ENCODE assay signal across 9 cellular contexts in the genomic region with DNA sequence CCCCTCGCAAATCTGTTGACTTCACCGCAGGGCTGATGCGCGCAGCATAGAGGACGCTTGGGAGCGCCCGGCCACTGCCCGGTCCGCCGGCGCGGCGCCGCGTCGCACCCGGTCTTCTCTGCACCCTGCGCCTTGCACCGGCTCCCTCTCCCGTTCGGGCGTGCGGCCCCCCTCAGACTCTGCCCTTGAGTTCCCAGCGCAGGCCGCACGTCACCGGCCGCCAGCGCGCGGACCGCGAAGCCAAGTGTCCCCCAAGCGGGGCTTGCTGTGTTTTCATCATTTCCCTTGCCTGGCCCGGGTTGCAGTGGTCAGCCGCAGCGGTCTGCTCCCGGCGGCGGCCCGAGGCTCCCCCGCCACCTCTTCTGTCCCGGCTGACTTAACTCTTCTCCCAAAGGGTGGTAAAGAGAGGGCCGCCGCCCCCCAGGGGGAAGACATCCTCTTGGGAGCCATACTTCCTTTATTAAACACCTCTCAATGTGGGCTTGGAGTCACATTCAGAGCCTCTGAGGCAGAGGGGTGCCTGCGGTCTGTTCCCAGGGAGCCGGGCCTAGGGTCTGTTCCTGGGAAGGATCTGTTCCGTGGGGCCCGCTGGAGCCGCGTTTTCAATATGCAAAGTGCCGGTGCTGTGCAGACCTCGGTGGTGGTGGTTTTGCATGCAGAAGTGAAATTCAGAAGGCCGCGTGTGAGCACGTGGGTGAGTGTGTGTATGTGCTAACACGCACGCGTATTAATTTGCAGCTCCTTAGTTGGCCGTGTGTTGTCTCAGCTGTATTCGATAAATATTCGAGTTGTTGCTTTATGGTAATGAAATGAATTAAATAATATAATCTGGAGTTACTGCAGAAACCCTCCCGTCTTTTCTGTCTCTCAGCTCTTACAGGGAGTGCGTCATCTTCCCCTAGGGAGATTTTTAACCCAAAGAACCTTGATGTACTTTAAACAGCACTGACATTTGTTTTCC. TPM values are rescaled to one million over a fixed set of nuclear protein-coding genes. Genes with fewer than 3 reads are reported as not detected.
DNase-seq lines count a peak whose midpoint lies in the region; ATAC-seq and TF ChIP-seq lines count a peak whose summit lies in the region.
"Had no signal": no experiment of that assay in that cellular context is flagged by ENCODE, and none has a peak within 500 bp of the region (broad histone marks: within the 10 kb centered on the region; RNA-seq: fewer than 3 reads in every experiment).

No MANE protein-coding gene starts in this region.

- CTCF ChIA-PET in A673 (lab: Charles Lee): no interaction called here
- CTCF ChIA-PET in activated naive CD4-positive, alpha-beta T cell treated with anti-CD3 and anti-CD28 coated beads for 36 hours (lab: Charles Lee): interaction anchor here (0.5 kb wide), 1 partner anchor 12 kb away, joined by 3 read pairs; no protein-coding TSS in a partner anchor

- intact Hi-C loops in A673 (cut with micrococcal nuclease; ENCODE audit: unreplicated experiment): no loop called here
- intact Hi-C loops in activated naive CD4-positive, alpha-beta T cell treated with anti-CD3 and anti-CD28 coated beads for 36 hours (cut with micrococcal nuclease): no loop called here

- H3K9me3 Mint-ChIP-seq in stimulated activated naive CD8-positive, alpha-beta T cell treated with anti-CD3 and anti-CD28 coated beads, Interleukin-15, amount 100 ng/mL, for 72 hours: no peaks in the 10 kb centered on the region
- peaks cover 1% of the 10 kb centered on the region for H3K9me3 Mint-ChIP-seq in activated naive CD8-positive, alpha-beta T cell treated with anti-CD3 and anti-CD28 coated beads for 36 hours
- H3K9me3 Mint-ChIP-seq in activated naive CD4-positive, alpha-beta T cell treated with anti-CD3 and anti-CD28 coated beads for 36 hours: peaks cover 3% of the 10 kb centered on the region

- H3K27me3 ChIP-seq in cardiac muscle cell (no peaks in the 10 kb centered on the region), A673 (replicated peaks; ENCODE audit: insufficient read depth, low read depth, low read length, poor library complexity) (no peaks in the 10 kb centered on the region)
- H3K27me3 ChIP-seq: spleen had no signal

- no peak overlapping the region for H3K27ac Mint-ChIP-seq in stimulated activated naive CD8-positive, alpha-beta T cell treated with anti-CD3 and anti-CD28 coated beads, Interleukin-15, amount 100 ng/mL, for 72 hours
- no peak overlapping the region for H3K27ac Mint-ChIP-seq in activated naive CD8-positive, alpha-beta T cell treated with anti-CD3 and anti-CD28 coated beads for 36 hours
- no peak overlapping the region for H3K27ac Mint-ChIP-seq in activated naive CD4-positive, alpha-beta T cell treated with anti-CD3 and anti-CD28 coated beads for 36 hours

- TF ChIP-seq CTCF in cardiac muscle cell (IDR thresholded peaks at IDR 0.05; ENCODE audit: low read depth, low read length) (peak; percentile 8), A673 (conservative IDR thresholded peaks at IDR 0.05; ENCODE audit: low read depth, low read length) (no peak), omental fat pad (IDR thresholded peaks at IDR 0.05) (no peak)

- H3K27me3 Mint-ChIP-seq in stimulated activated naive CD8-positive, alpha-beta T cell treated with anti-CD3 and anti-CD28 coated beads, Interleukin-15, amount 100 ng/mL, for 72 hours: no peaks in the 10 kb centered on the region
- H3K27me3 Mint-ChIP-seq in activated naive CD8-positive, alpha-beta T cell treated with anti-CD3 and anti-CD28 coated beads for 36 hours: no peaks in the 10 kb centered on the region
- H3K27me3 Mint-ChIP-seq in activated naive CD4-positive, alpha-beta T cell treated with anti-CD3 and anti-CD28 coated beads for 36 hours (ENCODE audit: low read depth): no peaks in the 10 kb centered on the region

- H3K9me3 ChIP-seq in cardiac muscle cell (ENCODE audit: low read depth): no peaks in the 10 kb centered on the region
- H3K9me3 ChIP-seq in A673 (ENCODE audit: low read depth, low read length, poor library complexity, severe bottlenecking): no peaks in the 10 kb centered on the region

- DNase-seq in stimulated activated naive CD8-positive, alpha-beta T cell treated with anti-CD3 and anti-CD28 coated beads, Interleukin-15, amount 100 ng/mL, for 72 hours: no peak
- DNase-seq in stimulated activated naive CD8-positive, alpha-beta T cell treated with anti-CD3 and anti-CD28 coated beads, Interleukin-15, Interleukin-2, amounts not matched to agents 100 U/mL and 50 U/mL, for 24 hours: no peak
- peak; percentile 59 to 84 for DNase-seq in cardiac muscle cell (ENCODE audit: low read depth in 1 of 2, low spot score in 1 of 2)
- peak; percentile 33 for DNase-seq in occipital lobe (lab: John Stamatoyannopoulos, UW)
- no peak for DNase-seq in activated naive CD8-positive, alpha-beta T cell treated with anti-CD3 and anti-CD28 coated beads for 36 hours
- no peak for DNase-seq in A673 (ENCODE audit: low spot score)
- DNase-seq in activated naive CD4-positive, alpha-beta T cell treated with anti-CD3 and anti-CD28 coated beads for 36 hours: no peak
- DNase-seq in omental fat pad (ENCODE audit: low spot score): no peak
- DNase-seq: spleen had no signal

- H3K4me3 ChIP-seq in cardiac muscle cell (peak overlapping the region; percentile 7), A673 (ENCODE audit: low read depth, low read length, poor library complexity, severe bottlenecking) (no peak overlapping the region)

- no peaks in the 10 kb centered on the region for H3K36me3 ChIP-seq in cardiac muscle cell
- peaks cover 7% of the 10 kb centered on the region for H3K36me3 ChIP-seq in A673 (ENCODE audit: insufficient read depth, low read length, poor library complexity, severe bottlenecking)

- no TSS peak for BruUV-seq in A673 (replicated peaks; lab: Mats Ljungman, UMichigan)

- no peak overlapping the region for H3K4me3 Mint-ChIP-seq in stimulated activated naive CD8-positive, alpha-beta T cell treated with anti-CD3 and anti-CD28 coated beads, Interleukin-15, amount 100 ng/mL, for 72 hours
- H3K4me3 Mint-ChIP-seq in activated naive CD8-positive, alpha-beta T cell treated with anti-CD3 and anti-CD28 coated beads for 36 hours: no peak overlapping the region
- no peak overlapping the region for H3K4me3 Mint-ChIP-seq in activated naive CD4-positive, alpha-beta T cell treated with anti-CD3 and anti-CD28 coated beads for 36 hours

- H3K27ac ChIP-seq in cardiac muscle cell (peak overlapping the region; percentile 27), A673 (ENCODE audit: low read depth, low read length, poor library complexity, severe bottlenecking) (no peak overlapping the region)
- H3K27ac ChIP-seq: spleen had no signal

- peak; percentile 64 for ATAC-seq in stimulated activated naive CD8-positive, alpha-beta T cell treated with anti-CD3 and anti-CD28 coated beads, Interleukin-15, amount 100 ng/mL, for 72 hours
- no peak for ATAC-seq in stimulated activated naive CD8-positive, alpha-beta T cell treated with anti-CD3 and anti-CD28 coated beads, Interleukin-15, Interleukin-2, amounts not matched to agents 100 U/mL and 50 U/mL, for 24 hours
- ATAC-seq in omental fat pad (ENCODE audit: low FRiP score): no peak

- POLR2A ChIA-PET in A673 (lab: Charles Lee; ENCODE audit: low non-redundant PET): no interaction called here

- H3K4me1 Mint-ChIP-seq in stimulated activated naive CD8-positive, alpha-beta T cell treated with anti-CD3 and anti-CD28 coated beads, Interleukin-15, amount 100 ng/mL, for 72 hours: no peaks in the 10 kb centered on the region
- H3K4me1 Mint-ChIP-seq in activated naive CD8-positive, alpha-beta T cell treated with anti-CD3 and anti-CD28 coated beads for 36 hours: no peaks in the 10 kb centered on the region
- H3K4me1 Mint-ChIP-seq in activated naive CD4-positive, alpha-beta T cell treated with anti-CD3 and anti-CD28 coated beads for 36 hours (ENCODE audit: low read depth): no peaks in the 10 kb centered on the region

- no peaks in the 10 kb centered on the region for H3K36me3 Mint-ChIP-seq in activated naive CD8-positive, alpha-beta T cell treated with anti-CD3 and anti-CD28 coated beads for 36 hours
- H3K36me3 Mint-ChIP-seq in activated naive CD4-positive, alpha-beta T cell treated with anti-CD3 and anti-CD28 coated beads for 36 hours (ENCODE audit: low read depth): no peaks in the 10 kb centered on the region

- H3K4me1 ChIP-seq in cardiac muscle cell (ENCODE audit: low read depth) (peaks cover 51% of the 10 kb centered on the region), A673 (ENCODE audit: insufficient read depth, low read length, poor library complexity, severe bottlenecking) (peaks cover 11% of the 10 kb centered on the region)

RNA-seq across cellular contexts. Expression of a gene that starts 17.6 kb away (rescaled TPM):
- 147 and 182 TPM in 2 replicates for total RNA-seq in cardiac muscle cell
- 43.5 and 54.5 TPM in 2 replicates for polyA plus RNA-seq in cardiac muscle cell
- 169 TPM for total RNA-seq in occipital lobe
- under 1 TPM in 1 of 2 experiments, not detected in 1; 0.04 TPM for total RNA-seq in activated naive CD8-positive, alpha-beta T cell treated with anti-CD3 and anti-CD28 coated beads for 36 hours
- total RNA-seq in A673 (2021): 51.5 and 63.0 TPM in 2 replicates
- under 1 TPM; 0.27 to 0.31 TPM for total RNA-seq in activated naive CD4-positive, alpha-beta T cell treated with anti-CD3 and anti-CD28 coated beads for 36 hours
- 10 to 100 TPM; 33.3 to 61.8 (median 56.2) TPM for total RNA-seq in omental fat pad

Comparison
In these comparisons a context has a peak if more than half of its experiments do, and no peak if none do; other contexts are left out.
1. DNase-seq: peak in cardiac muscle cell (2 of 2) and occipital lobe (single experiment); none in stimulated activated naive CD8-positive, alpha-beta T cell treated with anti-CD3 and anti-CD28 coated beads, Interleukin-15, amount 100 ng/mL, for 72 hours (0 of 2), stimulated activated naive CD8-positive, alpha-beta T cell treated with anti-CD3 and anti-CD28 coated beads, Interleukin-15, Interleukin-2, amounts not matched to agents 100 U/mL and 50 U/mL, for 24 hours (single experiment), activated naive CD8-positive, alpha-beta T cell treated with anti-CD3 and anti-CD28 coated beads for 36 hours (single experiment), A673 (single experiment), activated naive CD4-positive, alpha-beta T cell treated with anti-CD3 and anti-CD28 coated beads for 36 hours (single experiment) and omental fat pad (single experiment).
2. RNA of a gene that starts 17.6 kb away (total RNA-seq): 147 to 182 TPM in cardiac muscle cell, 169 TPM in occipital lobe (single experiment), 33.3 to 61.8 TPM in omental fat pad and 51.5 to 63.0 TPM in A673; 0.27 to 0.31 TPM in activated naive CD4-positive, alpha-beta T cell treated with anti-CD3 and anti-CD28 coated beads for 36 hours and 0.04 TPM in activated naive CD8-positive, alpha-beta T cell treated with anti-CD3 and anti-CD28 coated beads for 36 hours; every median in the first group is over 10 times any median in the second.